Comparison of ENCODE assay signal across 17 cellular contexts in the genomic region with DNA sequence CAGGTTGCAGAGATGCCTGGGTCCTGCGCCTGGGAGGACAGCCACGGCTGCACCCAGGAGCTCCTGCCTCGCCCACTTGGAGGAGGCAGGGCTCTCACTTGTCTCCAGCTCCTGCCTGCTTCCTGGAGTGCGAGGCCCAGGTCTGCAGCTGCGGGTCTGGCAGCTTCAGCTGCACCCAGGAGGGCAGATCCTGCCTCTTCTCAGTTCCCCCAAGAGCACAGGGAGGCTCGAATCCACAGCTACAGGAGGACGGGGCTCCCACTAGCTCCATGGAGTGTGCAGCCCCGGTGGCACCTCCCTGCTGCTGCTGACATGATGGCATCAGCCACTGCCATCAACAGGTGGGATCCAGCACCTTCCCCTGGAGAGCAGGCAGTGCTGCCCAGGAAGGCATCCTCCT. TPM values are rescaled to one million over a fixed set of nuclear protein-coding genes. Genes with fewer than 3 reads are reported as not detected.
DNase-seq lines count a peak whose midpoint lies in the region; ATAC-seq, FAIRE-seq and TF ChIP-seq lines count a peak whose summit lies in the region.
"Had no signal": no experiment of that assay in that cellular context is flagged by ENCODE, and none has a peak within 500 bp of the region (broad histone marks: within the 10 kb centered on the region; RNA-seq: fewer than 3 reads in every experiment).

No MANE protein-coding gene starts in this region.

- H3K27ac Mint-ChIP-seq in activated CD8-positive, alpha-beta memory T cell treated with anti-CD3 and anti-CD28 coated beads, Interleukin-2, amount 10 ng/mL, durations not matched to agents 7 days and 5 days: no peak overlapping the region

- no peak for TF ChIP-seq CTCF in K562 (IDR thresholded peaks at IDR 0.05 in 2 of 3, conservative IDR thresholded peaks at IDR 0.05 in 1 of 3; ENCODE audit: insufficient read depth in 2 of 3, low read depth in 1 of 3, low read length in 3 of 3)

- H3K9me3 Mint-ChIP-seq in activated CD8-positive, alpha-beta memory T cell treated with anti-CD3 and anti-CD28 coated beads, Interleukin-2, amount 10 ng/mL, durations not matched to agents 7 days and 5 days (ENCODE audit: low read depth): peaks cover 12% of the 10 kb centered on the region
- H3K9me3 Mint-ChIP-seq: CD8-positive, alpha-beta memory T cell had no signal

- no peak for ATAC-seq in K562
- ATAC-seq in activated CD8-positive, alpha-beta memory T cell treated with anti-CD3 and anti-CD28 coated beads, Interleukin-2, amount 10 ng/mL, durations not matched to agents 7 days and 5 days: no peak

- CTCF ChIA-PET in K562 (lab: Yijun Ruan, JAX; ENCODE audit: low intra/inter-chr PET ratio): no interaction called here
- CTCF ChIA-PET in activated CD8-positive, alpha-beta memory T cell treated with anti-CD3 and anti-CD28 coated beads, Interleukin-2, amount 10 ng/mL, durations not matched to agents 7 days and 5 days (lab: Charles Lee): no interaction called here

- H3K27me3 Mint-ChIP-seq in activated CD8-positive, alpha-beta memory T cell treated with anti-CD3 and anti-CD28 coated beads, Interleukin-2, amount 10 ng/mL, durations not matched to agents 7 days and 5 days: no peaks in the 10 kb centered on the region
- H3K27me3 Mint-ChIP-seq: CD8-positive, alpha-beta memory T cell had no signal

- intact Hi-C loops in K562 (cut with micrococcal nuclease) (no loop called here), posterior vena cava (cut with DNase I) (no loop called here)

- FAIRE-seq in K562 (lab: Jason Lieb, UNC): no peak
- FAIRE-seq: A204.1, GM12892, GM19239, H1, HTR-8/SVneo had no signal

- H3K9me3 ChIP-seq in K562 (replicated peaks; ENCODE audit: control insufficient read depth, insufficient read depth, low read depth, low read length): peaks cover 4% of the 10 kb centered on the region
- H3K9me3 ChIP-seq: BE2C, Caco-2 had no signal

- no peaks in the 10 kb centered on the region for H4K20me1 ChIP-seq in K562 (replicated peaks; ENCODE audit: control insufficient read depth, insufficient read depth, low read length)

- no peak for TF ChIP-seq EP300 in K562 (IDR thresholded peaks at IDR 0.05; ENCODE audit: low read length)

- H3K27ac ChIP-seq in K562 (ENCODE audit: extremely low read depth, low read depth, low read length): no peak overlapping the region

- H3K79me2 ChIP-seq in K562 (ENCODE audit: control insufficient read depth, insufficient read depth, low read length): peaks cover 7% of the 10 kb centered on the region

- no peaks in the 10 kb centered on the region for H3K9me1 ChIP-seq in K562 (ENCODE audit: control insufficient read depth, insufficient read depth, low read length)

- TF ChIP-seq POLR2A in K562 (conservative IDR thresholded peaks at IDR 0.05): no peak

- 47% methylated on average over 6 of the region's 8 CpGs for WGBS in K562 (ENCODE audit: insufficient coverage, low coverage, missing lambda C conversion rate)

- peaks cover 0 to 15% of the 10 kb centered on the region in 2 experiments; a peak in 3 of 5 replicates for H3K4me1 ChIP-seq in K562 (replicated peaks in 1 of 2; ENCODE audit: control insufficient read depth in 2 of 2, insufficient read depth in 2 of 2, low read length in 2 of 2)
- H3K4me1 ChIP-seq: BE2C, Caco-2 had no signal

- H3K27me3 ChIP-seq in H7 (ENCODE audit: control insufficient read depth, insufficient read depth, low read length) (no peaks in the 10 kb centered on the region), K562 (ENCODE audit: control insufficient read depth in 2 of 2, insufficient read depth in 2 of 2, low read length in 2 of 2) (no peaks in the 10 kb centered on the region)
- H3K27me3 ChIP-seq: BE2C had no signal

- no peak overlapping the region for H2AFZ ChIP-seq in K562 (ENCODE audit: low read depth, low read length)

- peaks cover 3% of the 10 kb centered on the region for H3K36me3 ChIP-seq in H7 (replicated peaks; ENCODE audit: control insufficient read depth, insufficient read depth, low read length)
- no peaks in the 10 kb centered on the region for H3K36me3 ChIP-seq in K562 (ENCODE audit: control insufficient read depth, insufficient read depth, low read length)
- H3K36me3 ChIP-seq: BE2C had no signal

- peaks cover 16% of the 10 kb centered on the region for H3K36me3 Mint-ChIP-seq in activated CD8-positive, alpha-beta memory T cell treated with anti-CD3 and anti-CD28 coated beads, Interleukin-2, amount 10 ng/mL, durations not matched to agents 7 days and 5 days

- POLR2A ChIA-PET in K562 (lab: Yijun Ruan, JAX): interaction anchor here (0.6 to 1.2 kb wide), 3 partner anchors 14 to 478 kb away, joined by 3 to 5 read pairs (median 3); no protein-coding TSS in a partner anchor

- in situ Hi-C loops in K562 (cut with MboI): no loop called here

- BruUV-seq in K562 (replicated peaks; lab: Mats Ljungman, UMichigan): no TSS peak

- TF ChIP-seq RAD21 in K562 (CRISPR knock-in tag; conservative IDR thresholded peaks at IDR 0.05 in 1 of 2, IDR thresholded peaks at IDR 0.05 in 1 of 2): no peak

- H3K9ac ChIP-seq in K562 (ENCODE audit: insufficient read depth in 1 of 2, low read depth in 2 of 2, low read length in 2 of 2): peak overlapping the region in 1 of 2 experiments; percentile 46; a peak in 1 of 4 replicates

- H3K4me2 ChIP-seq in K562 (ENCODE audit: insufficient read depth, low read length): no peak overlapping the region

- peaks cover 9% of the 10 kb centered on the region for H3K4me1 Mint-ChIP-seq in activated CD8-positive, alpha-beta memory T cell treated with anti-CD3 and anti-CD28 coated beads, Interleukin-2, amount 10 ng/mL, durations not matched to agents 7 days and 5 days

- H3K4me3 ChIP-seq in H7 (ENCODE audit: insufficient read depth, low read depth, low read length): no peak overlapping the region
- H3K4me3 ChIP-seq in K562: no peak overlapping the region

- DNase-seq in H7 (peak; percentile 11), K562 (ENCODE audit: extremely low read depth in 1 of 4, low spot score in 3 of 4) (peak in 1 of 4 experiments; percentile 1), posterior vena cava (ENCODE audit: low spot score) (peak; percentile 31), NCI-H774 (lab: John Stamatoyannopoulos, UW) (no peak)
- no peak for DNase-seq in activated CD8-positive, alpha-beta memory T cell treated with anti-CD3 and anti-CD28 coated beads, Interleukin-2, amount 10 ng/mL, durations not matched to agents 7 days and 5 days
- DNase-seq: BE2C; Caco-2; CD8-positive, alpha-beta memory T cell; DND-41; GDM1; HCEC 1CT; KG1 had no signal

- no peak overlapping the region for H3K4me3 Mint-ChIP-seq in activated CD8-positive, alpha-beta memory T cell treated with anti-CD3 and anti-CD28 coated beads, Interleukin-2, amount 10 ng/mL, durations not matched to agents 7 days and 5 days

RNA-seq across cellular contexts. Expression of gene ZNF554, which starts 4.5 kb away (rescaled TPM):
- 5.3 and 6.8 TPM in 2 replicates for total RNA-seq in H7 (2014; rRNA removed; shearing (Covaris generic))
- total RNA-seq in K562 (2011; cell fraction: chromatin; rRNA removed; ENCODE audit: low replicate concordance): 3.7 and 5.4 TPM in 2 replicates
- total RNA-seq in K562 (2011; cell fraction: nucleolus; rRNA removed): 2.8 and 2.9 TPM in 2 replicates
- 3.2 and 4.7 TPM in 2 replicates for total RNA-seq in K562 (2011; cell fraction: nucleoplasm; rRNA removed)
- total RNA-seq in K562 (2014; rRNA removed) (1.2 and 1.5 TPM in 2 replicates), K562 (2014; rRNA removed; fragmentation: Illumina TruSeq; extraction: Trizol) (1.0 and 1.4 TPM in 2 replicates), K562 (2015; rRNA removed; fragmentation: Illumina TruSeq; extraction: Trizol) (1.1 and 1.3 TPM in 2 replicates), K562 (2021) (1.3 and 1.8 TPM in 2 replicates), posterior vena cava (1 to 10 TPM; 2.4 to 3.5 TPM)
- polyA plus RNA-seq in K562 (2011; rRNA removed) (1.3 and 1.5 TPM in 2 replicates), K562 (2014; fragmentation: Illumina TruSeq; extraction: Trizol) (0.89 and 1.0 TPM in 2 replicates), K562 (2014; fragmentation: Nextera tagmentation; extraction: Ambion mirVana) (under 1 TPM; 0.07 to 0.31 TPM), K562 (2014; rRNA removed) (1.1 and 1.4 TPM in 2 replicates)
- 0.78 and 1.0 TPM in 2 replicates for polyA plus RNA-seq in K562 (2011; cell fraction: cytosol; rRNA removed)
- 1.5 and 2.0 TPM in 2 replicates for polyA plus RNA-seq in K562 (2011; cell fraction: nucleus; rRNA removed)
- polyA plus RNA-seq in K562 (2012): 0.64 and 1.4 TPM in 2 replicates
- polyA minus RNA-seq in K562 (2011; rRNA and poly(A)+ RNA removed): 2.5 and 3.2 TPM in 2 replicates
- polyA minus RNA-seq in K562 (2011; cell fraction: cytosol; rRNA and poly(A)+ RNA removed): 0.64 and 1.5 TPM in 2 replicates
- 0.81 and 1.3 TPM in 2 replicates for polyA minus RNA-seq in K562 (2011; cell fraction: nucleus; rRNA and poly(A)+ RNA removed)
- 1 to 10 TPM; 1.1 to 1.6 TPM for total RNA-seq in activated CD8-positive, alpha-beta memory T cell treated with anti-CD3 and anti-CD28 coated beads, Interleukin-2, amount 10 ng/mL, durations not matched to agents 7 days and 5 days

RNA-seq across cellular contexts. Expression of gene ZNF555, which starts 17.1 kb away (rescaled TPM):
- 1.9 and 2.0 TPM in 2 replicates for total RNA-seq in H7 (2014; rRNA removed; shearing (Covaris generic))
- total RNA-seq in K562 (2011; cell fraction: chromatin; rRNA removed; ENCODE audit: low replicate concordance): 9.7 and 21.8 TPM in 2 replicates
- total RNA-seq in K562 (2011; cell fraction: nucleolus; rRNA removed): 3.2 and 3.6 TPM in 2 replicates
- 4.7 and 5.1 TPM in 2 replicates for total RNA-seq in K562 (2011; cell fraction: nucleoplasm; rRNA removed)
- total RNA-seq in K562 (2014; rRNA removed): 2.0 TPM in 2 replicates
- 6.0 and 6.8 TPM in 2 replicates for total RNA-seq in K562 (2014; rRNA removed; fragmentation: Illumina TruSeq; extraction: Trizol)
- total RNA-seq in K562 (2015; rRNA removed; fragmentation: Illumina TruSeq; extraction: Trizol): 3.2 and 3.6 TPM in 2 replicates
- total RNA-seq in K562 (2021): 4.0 and 5.4 TPM in 2 replicates
- 6.7 and 7.5 TPM in 2 replicates for polyA plus RNA-seq in K562 (2011; rRNA removed)
- 1.5 and 3.4 TPM in 2 replicates for polyA plus RNA-seq in K562 (2011; cell fraction: cytosol; rRNA removed)
- 3.6 and 6.2 TPM in 2 replicates for polyA plus RNA-seq in K562 (2011; cell fraction: nucleus; rRNA removed)
- polyA plus RNA-seq in K562 (2012): 2.5 and 3.1 TPM in 2 replicates
- 4.6 and 5.4 TPM in 2 replicates for polyA plus RNA-seq in K562 (2014; fragmentation: Illumina TruSeq; extraction: Trizol)
- polyA plus RNA-seq in K562 (2014; fragmentation: Nextera tagmentation; extraction: Ambion mirVana): 1 to 10 TPM; 4.4 to 6.1 TPM
- polyA plus RNA-seq in K562 (2014; rRNA removed): 3.0 and 3.4 TPM in 2 replicates
- 15.0 and 23.3 TPM in 2 replicates for polyA minus RNA-seq in K562 (2011; rRNA and poly(A)+ RNA removed)
- polyA minus RNA-seq in K562 (2011; cell fraction: cytosol; rRNA and poly(A)+ RNA removed): 3.5 and 4.8 TPM in 2 replicates
- polyA minus RNA-seq in K562 (2011; cell fraction: nucleus; rRNA and poly(A)+ RNA removed): 1.6 and 6.4 TPM in 2 replicates
- total RNA-seq in posterior vena cava: 1 to 10 TPM; 5.1 to 8.0 TPM
- 1 to 10 TPM; 2.5 to 3.1 TPM for total RNA-seq in activated CD8-positive, alpha-beta memory T cell treated with anti-CD3 and anti-CD28 coated beads, Interleukin-2, amount 10 ng/mL, durations not matched to agents 7 days and 5 days

RNA-seq across cellular contexts. Expression of gene THOP1, which starts 38.8 kb away (rescaled TPM):
- 206 and 287 TPM in 2 replicates for total RNA-seq in H7 (2014; rRNA removed; shearing (Covaris generic))
- 161 and 433 TPM in 2 replicates for total RNA-seq in K562 (2011; cell fraction: chromatin; rRNA removed; ENCODE audit: low replicate concordance)
- 163 and 178 TPM in 2 replicates for total RNA-seq in K562 (2011; cell fraction: nucleolus; rRNA removed)
- 128 and 148 TPM in 2 replicates for total RNA-seq in K562 (2011; cell fraction: nucleoplasm; rRNA removed)
- total RNA-seq in K562 (2014; rRNA removed) (255 and 325 TPM in 2 replicates), K562 (2014; rRNA removed; fragmentation: Illumina TruSeq; extraction: Trizol) (43.6 and 58.2 TPM in 2 replicates), K562 (2015; rRNA removed; fragmentation: Illumina TruSeq; extraction: Trizol) (97.6 and 106 TPM in 2 replicates), K562 (2021) (193 and 203 TPM in 2 replicates), posterior vena cava (10 to 100 TPM; 30.6 to 37.6 TPM)
- polyA plus RNA-seq in K562 (2011; rRNA removed) (96.1 and 122 TPM in 2 replicates), K562 (2014; fragmentation: Illumina TruSeq; extraction: Trizol) (77.3 and 106 TPM in 2 replicates), K562 (2014; fragmentation: Nextera tagmentation; extraction: Ambion mirVana) (1 to 10 TPM; 1.3 to 2.0 TPM), K562 (2014; rRNA removed) (174 and 181 TPM in 2 replicates)
- 93.4 and 185 TPM in 2 replicates for polyA plus RNA-seq in K562 (2011; cell fraction: cytosol; rRNA removed)
- polyA plus RNA-seq in K562 (2011; cell fraction: nucleus; rRNA removed): 299 and 377 TPM in 2 replicates
- polyA plus RNA-seq in K562 (2012): 128 and 152 TPM in 2 replicates
- 65.6 and 91.6 TPM in 2 replicates for polyA minus RNA-seq in K562 (2011; rRNA and poly(A)+ RNA removed)
- polyA minus RNA-seq in K562 (2011; cell fraction: cytosol; rRNA and poly(A)+ RNA removed): 90.0 and 90.6 TPM in 2 replicates
- 35.1 and 68.2 TPM in 2 replicates for polyA minus RNA-seq in K562 (2011; cell fraction: nucleus; rRNA and poly(A)+ RNA removed)
- total RNA-seq in activated CD8-positive, alpha-beta memory T cell treated with anti-CD3 and anti-CD28 coated beads, Interleukin-2, amount 10 ng/mL, durations not matched to agents 7 days and 5 days: 100 to 1,000 TPM; 138 to 139 TPM

RNA-seq across cellular contexts. Expression of gene SGTA, which starts 41.1 kb away (rescaled TPM):
- total RNA-seq in H7 (2014; rRNA removed; shearing (Covaris generic)): 97.4 and 103 TPM in 2 replicates
- 53.5 and 114 TPM in 2 replicates for total RNA-seq in K562 (2011; cell fraction: chromatin; rRNA removed; ENCODE audit: low replicate concordance)
- total RNA-seq in K562 (2011; cell fraction: nucleolus; rRNA removed): 73.2 and 78.7 TPM in 2 replicates
- total RNA-seq in K562 (2011; cell fraction: nucleoplasm; rRNA removed): 57.0 and 59.8 TPM in 2 replicates
- total RNA-seq in K562 (2014; rRNA removed) (73.2 and 106 TPM in 2 replicates), K562 (2014; rRNA removed; fragmentation: Illumina TruSeq; extraction: Trizol) (16.2 and 18.1 TPM in 2 replicates), K562 (2015; rRNA removed; fragmentation: Illumina TruSeq; extraction: Trizol) (49.9 and 50.8 TPM in 2 replicates), K562 (2021) (106 and 110 TPM in 2 replicates), posterior vena cava (10 to 100 TPM; 29.2 to 30.7 TPM)
- polyA plus RNA-seq in K562 (2011; rRNA removed) (44.5 and 67.3 TPM in 2 replicates), K562 (2014; fragmentation: Illumina TruSeq; extraction: Trizol) (72.3 and 101 TPM in 2 replicates), K562 (2014; fragmentation: Nextera tagmentation; extraction: Ambion mirVana) (1 to 10 TPM; 1.4 to 4.8 TPM), K562 (2014; rRNA removed) (87.3 and 89.9 TPM in 2 replicates)
- 73.0 and 146 TPM in 2 replicates for polyA plus RNA-seq in K562 (2011; cell fraction: cytosol; rRNA removed)
- 65.8 and 104 TPM in 2 replicates for polyA plus RNA-seq in K562 (2011; cell fraction: nucleus; rRNA removed)
- 77.3 and 87.1 TPM in 2 replicates for polyA plus RNA-seq in K562 (2012)
- 10.3 and 19.1 TPM in 2 replicates for polyA minus RNA-seq in K562 (2011; rRNA and poly(A)+ RNA removed)
- 38.4 and 40.7 TPM in 2 replicates for polyA minus RNA-seq in K562 (2011; cell fraction: cytosol; rRNA and poly(A)+ RNA removed)
- polyA minus RNA-seq in K562 (2011; cell fraction: nucleus; rRNA and poly(A)+ RNA removed): 17.5 and 20.0 TPM in 2 replicates
- 10 to 100 TPM; 49.3 to 58.6 TPM for total RNA-seq in activated CD8-positive, alpha-beta memory T cell treated with anti-CD3 and anti-CD28 coated beads, Interleukin-2, amount 10 ng/mL, durations not matched to agents 7 days and 5 days

RNA-seq across cellular contexts. Expression of gene ZNF556, which starts 43.0 kb away (rescaled TPM):
- total RNA-seq in H7 (2014; rRNA removed; shearing (Covaris generic)): under 0.01 TPM in 2 replicates
- not detected in 2 replicates for total RNA-seq in K562 (2011; cell fraction: chromatin; rRNA removed; ENCODE audit: low replicate concordance)
- not detected in 2 replicates for total RNA-seq in K562 (2011; cell fraction: nucleolus; rRNA removed)
- total RNA-seq in K562 (2011; cell fraction: nucleoplasm; rRNA removed): 0.08 TPM in 1 of 2 replicates, not detected in the other
- total RNA-seq in K562 (2014; rRNA removed): 0.12 and 0.36 TPM in 2 replicates
- total RNA-seq in K562 (2014; rRNA removed; fragmentation: Illumina TruSeq; extraction: Trizol): 0.03 and 0.33 TPM in 2 replicates
- total RNA-seq in K562 (2015; rRNA removed; fragmentation: Illumina TruSeq; extraction: Trizol): 0.11 TPM in 1 of 2 replicates, not detected in the other
- 0.11 TPM in 1 of 2 replicates, not detected in the other for total RNA-seq in K562 (2021)
- polyA plus RNA-seq in K562 (2011; rRNA removed): not detected in 2 replicates
- not detected in 2 replicates for polyA plus RNA-seq in K562 (2011; cell fraction: cytosol; rRNA removed)
- polyA plus RNA-seq in K562 (2011; cell fraction: nucleus; rRNA removed): not detected in 2 replicates
- polyA plus RNA-seq in K562 (2012): 0.03 and 0.04 TPM in 2 replicates
- polyA plus RNA-seq in K562 (2014; fragmentation: Illumina TruSeq; extraction: Trizol): 0.01 and 0.06 TPM in 2 replicates
- under 1 TPM; 0.01 to 0.10 TPM for polyA plus RNA-seq in K562 (2014; fragmentation: Nextera tagmentation; extraction: Ambion mirVana)
- 0.08 and 0.09 TPM in 2 replicates for polyA plus RNA-seq in K562 (2014; rRNA removed)
- 0.07 TPM in 1 of 2 replicates, not detected in the other for polyA minus RNA-seq in K562 (2011; rRNA and poly(A)+ RNA removed)
- polyA minus RNA-seq in K562 (2011; cell fraction: cytosol; rRNA and poly(A)+ RNA removed): not detected in 2 replicates
- not detected in 2 replicates for polyA minus RNA-seq in K562 (2011; cell fraction: nucleus; rRNA and poly(A)+ RNA removed)
- under 1 TPM in 1 of 2 donors, not detected in 1; 0.14 TPM for total RNA-seq in posterior vena cava
- total RNA-seq in activated CD8-positive, alpha-beta memory T cell treated with anti-CD3 and anti-CD28 coated beads, Interleukin-2, amount 10 ng/mL, durations not matched to agents 7 days and 5 days: not detected
- total RNA-seq: CD8-positive, alpha-beta memory T cell; H1 had no signal
- polyA plus RNA-seq: CD8-positive, alpha-beta memory T cell; H1 had no signal

Comparison
In these comparisons a context has a peak if more than half of its experiments do, and no peak if none do; other contexts are left out.
1. DNase-seq: peak in H7 (single experiment) and posterior vena cava (single experiment); none in activated CD8-positive, alpha-beta memory T cell treated with anti-CD3 and anti-CD28 coated beads, Interleukin-2, amount 10 ng/mL, durations not matched to agents 7 days and 5 days (single experiment) and NCI-H774 (single experiment).